ENCODE assay signal across 8 cellular contexts in the genomic region with DNA sequence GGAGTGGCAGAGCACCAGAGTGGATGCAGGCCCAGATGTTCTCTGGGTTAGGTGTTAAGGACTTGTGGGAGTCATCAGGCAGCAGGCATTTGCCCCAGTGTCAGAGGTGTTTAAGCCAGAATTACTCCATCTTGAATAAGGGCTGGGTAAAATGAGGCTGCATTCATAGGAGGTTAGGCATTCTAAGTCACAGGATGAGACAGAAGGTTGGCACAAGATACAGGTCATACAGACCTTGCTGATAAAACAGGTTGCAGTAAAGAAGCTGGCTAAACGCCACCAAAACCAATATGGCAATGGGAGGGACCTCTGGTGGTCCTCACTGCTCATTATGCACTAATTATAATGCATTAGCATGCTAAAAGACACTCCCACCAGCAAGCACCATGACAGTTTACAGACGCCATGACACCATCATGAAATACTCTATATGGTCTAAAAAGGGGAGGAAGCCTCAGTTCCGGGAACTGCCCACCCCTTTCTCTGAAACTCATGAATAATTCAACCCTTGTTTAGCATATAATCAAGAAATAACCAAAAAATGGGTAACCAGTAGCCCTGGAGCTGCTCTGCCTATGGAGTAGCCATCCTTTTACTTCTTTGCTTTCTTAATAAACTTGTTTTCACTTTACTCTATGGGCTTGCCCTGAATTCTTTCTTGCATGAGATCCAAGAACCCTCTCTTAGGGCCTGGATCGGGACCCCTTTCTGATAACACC.
DNase-seq lines count a peak whose midpoint lies in the region; ATAC-seq and TF ChIP-seq lines count a peak whose summit lies in the region.

No MANE protein-coding gene starts in this region.

- no peaks in the 10 kb centered on the region for H3K9me3 Mint-ChIP-seq in nephron progenitor cell

- no peak overlapping the region for H3K27ac Mint-ChIP-seq in nephron progenitor cell

- no peaks in the 10 kb centered on the region for H3K27me3 ChIP-seq in iPS-15b (ENCODE audit: control insufficient read depth, insufficient read depth, low read length)

- H3K4me3 Mint-ChIP-seq in nephron progenitor cell, result no peak overlapping the region

- peak; percentile 33 for ATAC-seq in GM18868 (IDR thresholded peaks at IDR 0.05; ENCODE audit: unreplicated experiment)

- no peaks in the 10 kb centered on the region for H3K9me3 ChIP-seq in iPS-15b (ENCODE audit: control insufficient read depth, insufficient read depth, low read length)

- TF ChIP-seq CTCF in nephron progenitor cell (IDR thresholded peaks at IDR 0.05), result no peak

- H3K36me3 ChIP-seq in iPS-15b (ENCODE audit: control insufficient read depth, insufficient read depth, low read length), result peaks cover 21% of the 10 kb centered on the region

- peaks cover 15% of the 10 kb centered on the region for H3K4me1 ChIP-seq in iPS-15b (ENCODE audit: control insufficient read depth, insufficient read depth, low read length)

- DNase-seq in MV-4-11 (lab: John Stamatoyannopoulos, UW) (peak; percentile 24), GDM1 (lab: John Stamatoyannopoulos, UW) (no peak), nephron progenitor cell (no peak)
- peak; percentile 78 for DNase-seq in activated CD8-positive, alpha-beta memory T cell treated with anti-CD3 and anti-CD28 coated beads, Interleukin-2, amount 50 U/mL, for 48 hours
- peak; percentile 21 to 45 (median 41) for DNase-seq in stimulated activated CD4-positive, alpha-beta T cell treated with anti-CD3 and anti-CD28 coated beads, TNF-alpha, amount 100 ng/mL, for 24 hours (ENCODE audit: low read depth in 3 of 3)
- no peak for DNase-seq in effector CD4-positive, alpha-beta T cell

- H3K36me3 Mint-ChIP-seq in nephron progenitor cell (ENCODE audit: low read depth), result no peaks in the 10 kb centered on the region

- peaks cover 19% of the 10 kb centered on the region for H3K27me3 Mint-ChIP-seq in nephron progenitor cell (ENCODE audit: low read depth, poor library complexity)

- peaks cover 19% of the 10 kb centered on the region for H3K4me1 Mint-ChIP-seq in nephron progenitor cell

- H3K9ac ChIP-seq in iPS-15b (ENCODE audit: low read depth, low read length), result peak overlapping the region; percentile 54

- peak overlapping the region; percentile 78 for H3K4me3 ChIP-seq in iPS-15b (ENCODE audit: low read depth, low read length)

Comparison
In these comparisons a context has a peak if more than half of its experiments do, and no peak if none do; other contexts are left out.
1. DNase-seq: peak in MV-4-11 (single experiment), activated CD8-positive, alpha-beta memory T cell treated with anti-CD3 and anti-CD28 coated beads, Interleukin-2, amount 50 U/mL, for 48 hours (single experiment) and stimulated activated CD4-positive, alpha-beta T cell treated with anti-CD3 and anti-CD28 coated beads, TNF-alpha, amount 100 ng/mL, for 24 hours (3 of 3); none in effector CD4-positive, alpha-beta T cell (single experiment), GDM1 (single experiment) and nephron progenitor cell (single experiment).